10 cellular contexts compared by ENCODE assay signal in the genomic region with DNA sequence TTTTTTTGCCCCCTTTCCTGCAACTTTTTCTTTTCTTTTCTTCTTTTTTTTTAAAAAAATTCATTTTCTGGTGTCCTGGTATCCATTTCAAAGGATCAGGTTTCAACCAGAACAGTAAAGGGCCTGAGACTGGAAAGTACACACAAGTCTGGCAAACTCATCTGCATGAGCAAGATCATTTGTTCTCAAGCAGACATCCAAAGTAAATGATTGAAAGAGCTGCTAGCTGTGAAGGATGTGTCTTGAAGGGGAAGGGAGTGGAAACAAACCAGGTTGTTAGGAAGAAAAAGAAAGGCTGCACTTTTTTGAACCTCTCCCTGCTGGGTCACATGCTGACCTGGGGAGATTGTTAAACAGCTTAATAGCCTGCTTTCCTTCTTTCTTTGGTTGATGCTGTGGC. TPM values are rescaled to one million over a fixed set of nuclear protein-coding genes. Genes with fewer than 3 reads are reported as not detected.
DNase-seq lines count a peak whose midpoint lies in the region; TF ChIP-seq lines count a peak whose summit lies in the region.
"Had no signal": no experiment of that assay in that cellular context is flagged by ENCODE, and none has a peak within 500 bp of the region (broad histone marks: within the 10 kb centered on the region; RNA-seq: fewer than 3 reads in every experiment).

No MANE protein-coding gene starts in this region.

- H3K27ac ChIP-seq in spleen, result no peak overlapping the region

- peaks cover 3% of the 10 kb centered on the region; the same call in 1 of the 2 replicates for H3K36me3 ChIP-seq in HAP-1 (replicated peaks)
- H3K36me3 ChIP-seq in spleen, result no peaks in the 10 kb centered on the region

- H3K27me3 ChIP-seq in HAP-1 (ENCODE audit: low read depth) (no peaks in the 10 kb centered on the region), spleen (replicated peaks in 1 of 7) (peaks cover 0 to 81% (median 40%) of the 10 kb centered on the region in 7 donors)

- H3K9me3 ChIP-seq in HAP-1, result no peaks in the 10 kb centered on the region
- H3K9me3 ChIP-seq in spleen, result no peaks in the 10 kb centered on the region

- no peak for TF ChIP-seq POLR2A in spleen (IDR thresholded peaks at IDR 0.05)

- H3K4me3 ChIP-seq in HAP-1 (no peak overlapping the region), astrocyte of the spinal cord (ENCODE audit: low read depth, low read length) (no peak overlapping the region), skeletal muscle cell (ENCODE audit: low read depth, low read length) (no peak overlapping the region), spleen (no peak overlapping the region)

- intact Hi-C loops in spleen (cut with DNase I; ENCODE audit: low total_unique reads), result no loop called here

- in situ Hi-C loops in HAP-1 (cut with MboI; ENCODE audit: low sequenced_read_pairs), result no loop called here
- in situ Hi-C loops in astrocyte of the spinal cord (cut with HindIII; ENCODE audit: low sequenced_read_pairs), result no loop called here

- TF ChIP-seq CTCF in astrocyte of the spinal cord (IDR thresholded peaks at IDR 0.05; ENCODE audit: low read depth, low read length) (no peak), spleen (IDR thresholded peaks at IDR 0.05 in 8 of 11, conservative IDR thresholded peaks at IDR 0.05 in 3 of 11) (no peak)

- H3K4me1 ChIP-seq in HAP-1, result peaks cover 61% of the 10 kb centered on the region
- H3K4me1 ChIP-seq in spleen, result peaks cover 5 to 29% (median 24%) of the 10 kb centered on the region in 6 donors

- peak; percentile 30 to 86 for DNase-seq in HAP-1 (ENCODE audit: low spot score in 2 of 2)
- peak; percentile 82 for DNase-seq in astrocyte of the spinal cord (ENCODE audit: low read depth, low spot score)
- DNase-seq in iris pigment epithelial cell (ENCODE audit: low read depth), result peak; percentile 90
- peak; percentile 76 for DNase-seq in skeletal muscle cell (ENCODE audit: low read depth)
- no peak for DNase-seq in AG20443 (ENCODE audit: low spot score)
- no peak for DNase-seq in spleen
- DNase-seq in cerebellar nuclear complex (lab: John Stamatoyannopoulos, UW), result no peak
- no peak for DNase-seq in amygdala (lab: John Stamatoyannopoulos, UW)
- DNase-seq: NCI-H146, nucleus accumbens had no signal

RNA-seq across cellular contexts. Expression of a gene that starts 5.3 kb away (rescaled TPM):
- 10 to 100 TPM; 29.8 to 37.3 (median 34.4) TPM for total RNA-seq in spleen
- polyA plus RNA-seq in spleen, result 1 to 10 TPM; 4.9 to 9.0 (median 6.0) TPM

Comparison
In these comparisons a context has a peak if more than half of its experiments do, and no peak if none do; other contexts are left out.
1. DNase-seq: peak in HAP-1 (2 of 2), astrocyte of the spinal cord (single experiment), iris pigment epithelial cell (single experiment) and skeletal muscle cell (single experiment); none in AG20443 (single experiment), spleen (single experiment), cerebellar nuclear complex (0 of 2) and amygdala (0 of 56).